8 cellular contexts compared by ENCODE assay signal in genomic region chr17:78172284-78173024, GRCh38. TPM values are rescaled to one million over a fixed set of nuclear protein-coding genes. Genes with fewer than 3 reads are reported as not detected.
DNase-seq lines count a peak whose midpoint lies in the region; ATAC-seq, FAIRE-seq and TF ChIP-seq lines count a peak whose summit lies in the region.

No MANE protein-coding gene starts in this region.

- in situ Hi-C loops in IMR-90 (cut with MboI; ENCODE audit: low sequenced_read_pairs) (no loop called here), GM12878 (cut with MboI) (loop anchor here (25.0 kb wide), 1 partner anchor 1910 kb away; the partner anchor contains the start of gene UBALD2)

- H3K36me3 ChIP-seq in IMR-90 (ENCODE audit: control insufficient read depth, insufficient read depth, low read length) = no peaks in the 10 kb centered on the region
- H3K36me3 ChIP-seq in GM12878 (ENCODE audit: control insufficient read depth in 2 of 2, insufficient read depth in 2 of 2, low read length in 1 of 2) = peaks cover 0 to 26% of the 10 kb centered on the region in 2 experiments; a peak in 3 of 4 replicates
- peaks cover 68% of the 10 kb centered on the region for H3K36me3 ChIP-seq in WERI-Rb-1

- H4K5ac ChIP-seq in IMR-90 (ENCODE audit: low read depth, low read length) = no peak overlapping the region

- no peak for TF ChIP-seq POLR2A in IMR-90 (IDR thresholded peaks at IDR 0.05; ENCODE audit: low read depth, low read length)
- TF ChIP-seq POLR2A in GM12878 (IDR thresholded peaks at IDR 0.05; ENCODE audit: low read depth, low read length) = peak; percentile 60

- DNase-seq in COLO668 (lab: John Stamatoyannopoulos, UW; ENCODE audit: unreplicated experiment) (peak; percentile 54), IMR-90 (peak; percentile 49), GM12878 (ENCODE audit: low read depth, low spot score) (no peak), mucosa of gallbladder (ENCODE audit: low spot score) (peak; percentile 64), SW480 (ENCODE audit: low spot score) (no peak), WERI-Rb-1 (no peak)

- CTCF ChIA-PET in IMR-90 (lab: Yijun Ruan, JAX) (no interaction called here), GM12878 (lab: Yijun Ruan, JAX) (interaction anchor here (1.0 to 9.0 kb wide), 8 partner anchors 9 to 87 kb away, joined by 3 to 132 read pairs (median 14); partner anchors contain the start of genes TMC6 and TMC8)

- H3K18ac ChIP-seq in IMR-90 (ENCODE audit: low read depth, low read length) = no peak overlapping the region

- RAD21 ChIA-PET in GM12878 (lab: Charles Lee; ENCODE audit: unreplicated experiment) = interaction anchor here (1.0 to 8.6 kb wide), 11 partner anchors 8 to 79 kb away, joined by 3 to 83 read pairs (median 4); partner anchors contain the start of genes TMC6 and TMC8

- H3K4me1 ChIP-seq in IMR-90 (ENCODE audit: control insufficient read depth, insufficient read depth, low read length) (peaks cover 13% of the 10 kb centered on the region), GM12878 (ENCODE audit: control insufficient read depth, insufficient read depth, low read length) (peaks cover 64% of the 10 kb centered on the region)

- H3K27ac ChIP-seq in IMR-90 (ENCODE audit: insufficient read depth, low read length) = no peak overlapping the region
- H3K27ac ChIP-seq in GM12878 (ENCODE audit: control insufficient read depth, insufficient read depth) = peak overlapping the region; percentile 86
- H3K27ac ChIP-seq in WERI-Rb-1 = no peak overlapping the region

- H2BK20ac ChIP-seq in IMR-90 (ENCODE audit: low read depth, low read length) = 0 out of 2 replicates have a peak overlapping the region, but pooled peaks have one; percentile 36

- TF ChIP-seq EP300 in GM12878 (IDR thresholded peaks at IDR 0.05; ENCODE audit: borderline replicate concordance in 1 of 2, control insufficient read depth in 1 of 2, low read depth in 2 of 2, low read length in 2 of 2) = no peak

- 62% methylated on average over 3 of the region's 17 CpGs; no CpG with 5 or more reads in 1 of the 2 experiments for WGBS in IMR-90 (ENCODE audit: extremely low coverage in 2 of 2, insufficient read length in 1 of 2), 2 experiments
- WGBS in GM12878 (ENCODE audit: insufficient coverage, insufficient replicate concordance, low lambda C conversion rate, missing lambda C conversion rate) = 14% methylated on average over 17 of the region's 17 CpGs

- intact Hi-C loops in IMR-90 (cut with micrococcal nuclease) (no loop called here), GM12878 (cut with micrococcal nuclease; ENCODE audit: unreplicated experiment) (loop anchor here (1.0 to 2.0 kb wide), 2 partner anchors 32 to 38 kb away; no protein-coding TSS in a partner anchor)

- H3K4me3 ChIP-seq in IMR-90 (ENCODE audit: insufficient read depth, low read depth, low read length) = no peak overlapping the region
- peak overlapping the region; percentile 70 for H3K4me3 ChIP-seq in GM12878
- no peak overlapping the region for H3K4me3 ChIP-seq in WERI-Rb-1 (ENCODE audit: low read depth, low read length)

- peak overlapping the region; percentile 23; the same call in 1 of the 2 replicates for H2BK120ac ChIP-seq in IMR-90 (ENCODE audit: low read depth, low read length)

- H3K9ac ChIP-seq in IMR-90 (ENCODE audit: low read depth, low read length) (no peak overlapping the region), GM12878 (ENCODE audit: control insufficient read depth, insufficient read depth, low read length) (peak overlapping the region; percentile 54)

- TF ChIP-seq RAD21 in IMR-90 (IDR thresholded peaks at IDR 0.05; ENCODE audit: low read length) = no peak
- TF ChIP-seq RAD21 in GM12878 (IDR thresholded peaks at IDR 0.05; ENCODE audit: insufficient read depth, low read depth, low read length) = no peak

- BruUV-seq in IMR-90 (replicated peaks; lab: Mats Ljungman, UMichigan) (no TSS peak), GM12878 (replicated peaks; lab: Mats Ljungman, UMichigan) (no TSS peak)

- H2BK15ac ChIP-seq in IMR-90 (ENCODE audit: low read depth, low read length) = no peak overlapping the region; the same call in 2 of the 3 replicates

- ATAC-seq in IMR-90 (ENCODE audit: low read depth) (peak; percentile 44), GM12878 (peak; percentile 23), GM21619 (IDR thresholded peaks at IDR 0.05; ENCODE audit: unreplicated experiment) (no peak), HG03378 (IDR thresholded peaks at IDR 0.05; ENCODE audit: unreplicated experiment) (no peak)

- peaks cover 8% of the 10 kb centered on the region; the same call in 1 of the 2 replicates for H3K9me1 ChIP-seq in IMR-90 (ENCODE audit: insufficient read depth, low read length)

- peaks cover 59% of the 10 kb centered on the region for H3K79me2 ChIP-seq in GM12878 (ENCODE audit: control insufficient read depth, insufficient read depth, low read length)

- no peak overlapping the region for H3K56ac ChIP-seq in IMR-90 (ENCODE audit: extremely low read depth, insufficient read depth, low read length)

- H2AFZ ChIP-seq in IMR-90 (replicated peaks; ENCODE audit: low read length, poor library complexity) (peak overlapping the region; percentile 18), GM12878 (ENCODE audit: control insufficient read depth, low read depth, low read length) (no peak overlapping the region)

- H3K23ac ChIP-seq in IMR-90 (ENCODE audit: low read depth, low read length) = no peak overlapping the region

- H2AK9ac ChIP-seq in IMR-90 (replicated peaks; ENCODE audit: low read depth, low read length, poor library complexity) = peak overlapping the region; percentile 72

- no peak overlapping the region for H3K14ac ChIP-seq in IMR-90 (replicated peaks; ENCODE audit: low read depth, low read length)

- peak overlapping the region; percentile 7; the same call in 1 of the 2 replicates for H2AK5ac ChIP-seq in IMR-90 (ENCODE audit: low read depth, low read length)

- no peak for TF ChIP-seq CTCF in IMR-90 (conservative IDR thresholded peaks at IDR 0.05; ENCODE audit: low read depth, low read length)
- no peak for TF ChIP-seq CTCF in GM12878 (IDR thresholded peaks at IDR 0.05 in 2 of 3, conservative IDR thresholded peaks at IDR 0.05 in 1 of 3; ENCODE audit: control insufficient read depth in 2 of 3, extremely low read depth in 1 of 3, insufficient read depth in 1 of 3, low read depth in 3 of 3, low read length in 3 of 3)
- TF ChIP-seq CTCF in WERI-Rb-1 (IDR thresholded peaks at IDR 0.05; ENCODE audit: low read depth, low read length) = no peak

- peak overlapping the region; percentile 0 for H2BK5ac ChIP-seq in IMR-90 (ENCODE audit: low read depth, low read length, poor library complexity, severe bottlenecking)

- H4K91ac ChIP-seq in IMR-90 (ENCODE audit: insufficient read depth, low read depth, low read length) = 0 out of 2 replicates have a peak overlapping the region, but pooled peaks have one; percentile 23

- H3K27me3 ChIP-seq in IMR-90 (ENCODE audit: control insufficient read depth, insufficient read depth, low read length) = no peaks in the 10 kb centered on the region
- no peaks in the 10 kb centered on the region for H3K27me3 ChIP-seq in GM12878 (replicated peaks in 1 of 2; ENCODE audit: control insufficient read depth in 2 of 2, insufficient read depth in 2 of 2, low read length in 1 of 2)
- H3K27me3 ChIP-seq in WERI-Rb-1 (ENCODE audit: insufficient read depth, low read depth, severe bottlenecking) = no peaks in the 10 kb centered on the region

- SMC1A ChIA-PET in GM12878 (lab: Charles Lee; ENCODE audit: uncharacterized antibody, unreplicated experiment) = interaction anchor here (0.7 to 7.4 kb wide), 11 partner anchors 9 to 153 kb away, joined by 3 to 51 read pairs (median 5); partner anchors contain the start of genes C17orf99 and TMC8

- peak overlapping the region in 1 of 2 experiments; percentile 4; a peak in 1 of 4 replicates for H4K8ac ChIP-seq in IMR-90 (ENCODE audit: low read depth in 2 of 2, low read length in 2 of 2)

- H3K4ac ChIP-seq in IMR-90 (ENCODE audit: low read depth, low read length) = peak overlapping the region; percentile 30; the same call in 1 of the 2 replicates

- no peaks in the 10 kb centered on the region for H3K9me3 ChIP-seq in IMR-90 (ENCODE audit: control insufficient read depth, insufficient read depth, low read length)
- no peaks in the 10 kb centered on the region for H3K9me3 ChIP-seq in GM12878 (replicated peaks; ENCODE audit: control insufficient read depth, insufficient read depth, low read length)
- H3K9me3 ChIP-seq in WERI-Rb-1 (ENCODE audit: severe bottlenecking) = no peaks in the 10 kb centered on the region

- peak overlapping the region; percentile 12; the same call in 1 of the 2 replicates for H3K4me2 ChIP-seq in IMR-90 (ENCODE audit: low read depth, low read length)
- H3K4me2 ChIP-seq in GM12878 (ENCODE audit: control insufficient read depth, insufficient read depth) = peak overlapping the region; percentile 96

- dilution Hi-C loops in IMR-90 (cut with HindIII; ENCODE audit: low sequenced_read_pairs, unreplicated experiment) = no loop called here

- POLR2A ChIA-PET in IMR-90 (lab: Charles Lee; ENCODE audit: unreplicated experiment) = no interaction called here
- POLR2A ChIA-PET in GM12878 (lab: Charles Lee) = interaction anchor here (0.6 to 8.7 kb wide), 15 partner anchors 10 to 58 kb away, joined by 3 to 85 read pairs (median 6); partner anchors contain the start of genes TMC6 and TMC8

- peaks cover 0 to 33% of the 10 kb centered on the region in 2 experiments; a peak in 2 of 4 replicates for H3K79me1 ChIP-seq in IMR-90 (ENCODE audit: low read depth in 1 of 2, low read length in 2 of 2)

- FAIRE-seq in GM12878 (lab: Jason Lieb, UNC) = no peak

- H4K20me1 ChIP-seq in IMR-90 (ENCODE audit: insufficient read depth, low read length) = peaks cover 6% of the 10 kb centered on the region; the same call in 1 of the 2 replicates
- H4K20me1 ChIP-seq in GM12878 (ENCODE audit: control insufficient read depth, insufficient read depth) = no peaks in the 10 kb centered on the region; the same call in 1 of the 2 replicates

RNA-seq across cellular contexts. Expression of gene SYNGR2, which starts 4.1 kb away (rescaled TPM):
- total RNA-seq in IMR-90 (2012; rRNA removed) (11.1 and 14.7 TPM in 2 replicates), GM12878 (2014; rRNA removed) (189 and 212 TPM in 2 replicates), GM12878 (2014; rRNA removed; fragmentation: Illumina TruSeq; extraction: Trizol) (112 and 126 TPM in 2 replicates), GM12878 (2021) (291 and 310 TPM in 2 replicates), mucosa of gallbladder (142 TPM)
- polyA plus RNA-seq in IMR-90 (2012; rRNA removed) (63.1 and 77.3 TPM in 2 replicates), GM12878 (2011; rRNA removed) (134 and 329 TPM in 2 replicates), GM12878 (2014; fragmentation: Illumina TruSeq; extraction: Trizol) (69.3 and 212 TPM in 2 replicates), GM12878 (2014; fragmentation: Nextera tagmentation; extraction: Ambion mirVana) (10 to 100 TPM in 1 of 2 experiments, 1 to 10 TPM in 1; 4.4 to 28.8 TPM), GM12878 (2014; rRNA removed) (310 and 312 TPM in 2 replicates), GM12878 (2016; fragmentation: Nextera tagmentation; extraction: Ambion mirVana) (100 to 1,000 TPM; 491 to 529 TPM)
- polyA plus RNA-seq in IMR-90 (2012; cell fraction: cytosol; rRNA removed) = 38.9 and 89.5 TPM in 2 replicates
- polyA plus RNA-seq in IMR-90 (2012; cell fraction: nucleus; rRNA removed; ENCODE audit: low replicate concordance) = 27.9 and 43.7 TPM in 2 replicates
- total RNA-seq in GM12878 (2013; cell fraction: nucleolus; rRNA removed) = 161 and 167 TPM in 2 replicates
- polyA plus RNA-seq in GM12878 (2011; ENCODE audit: low read depth) = 105 TPM
- polyA plus RNA-seq in GM12878 (2011; cell fraction: cytosol; rRNA removed) = 630 and 860 TPM in 2 replicates
- 304 and 332 TPM in 2 replicates for polyA plus RNA-seq in GM12878 (2011; cell fraction: nucleus; rRNA removed)
- 386 and 393 TPM in 2 replicates for polyA plus RNA-seq in GM12878 (2012)
- polyA minus RNA-seq in GM12878 (2011; rRNA and poly(A)+ RNA removed) = 329 and 477 TPM in 2 replicates
- polyA minus RNA-seq in GM12878 (2011; cell fraction: cytosol; rRNA and poly(A)+ RNA removed) = 131 and 150 TPM in 2 replicates
- polyA minus RNA-seq in GM12878 (2011; cell fraction: nucleus; rRNA and poly(A)+ RNA removed) = 60.8 and 82.3 TPM in 2 replicates

RNA-seq across cellular contexts. Expression of gene TK1, which starts 14.4 kb away (rescaled TPM):
- 109 and 219 TPM in 2 replicates for total RNA-seq in IMR-90 (2012; rRNA removed)
- polyA plus RNA-seq in IMR-90 (2012; rRNA removed) = 150 and 181 TPM in 2 replicates
- polyA plus RNA-seq in IMR-90 (2012; cell fraction: cytosol; rRNA removed) = 133 and 160 TPM in 2 replicates
- 27.2 and 110 TPM in 2 replicates for polyA plus RNA-seq in IMR-90 (2012; cell fraction: nucleus; rRNA removed; ENCODE audit: low replicate concordance)
- 11.3 and 13.8 TPM in 2 replicates for total RNA-seq in GM12878 (2013; cell fraction: nucleolus; rRNA removed)
- total RNA-seq in GM12878 (2014; rRNA removed) = 93.2 and 102 TPM in 2 replicates
- total RNA-seq in GM12878 (2014; rRNA removed; fragmentation: Illumina TruSeq; extraction: Trizol) = 49.9 and 53.4 TPM in 2 replicates
- total RNA-seq in GM12878 (2021) = 89.7 and 96.3 TPM in 2 replicates
- 34.9 TPM for polyA plus RNA-seq in GM12878 (2011; ENCODE audit: low read depth)
- 32.6 and 62.7 TPM in 2 replicates for polyA plus RNA-seq in GM12878 (2011; rRNA removed)
- 161 and 278 TPM in 2 replicates for polyA plus RNA-seq in GM12878 (2011; cell fraction: cytosol; rRNA removed)
- polyA plus RNA-seq in GM12878 (2011; cell fraction: nucleus; rRNA removed) = 136 and 156 TPM in 2 replicates
- polyA plus RNA-seq in GM12878 (2012) = 62.9 and 70.7 TPM in 2 replicates
- polyA plus RNA-seq in GM12878 (2014; fragmentation: Illumina TruSeq; extraction: Trizol) = 27.4 and 55.2 TPM in 2 replicates
- polyA plus RNA-seq in GM12878 (2014; fragmentation: Nextera tagmentation; extraction: Ambion mirVana) = 10 to 100 TPM in 1 of 2 experiments, 1 to 10 TPM in 1; 4.6 to 13.0 TPM
- 127 and 128 TPM in 2 replicates for polyA plus RNA-seq in GM12878 (2014; rRNA removed)
- 100 to 1,000 TPM; 168 to 175 TPM for polyA plus RNA-seq in GM12878 (2016; fragmentation: Nextera tagmentation; extraction: Ambion mirVana)
- 92.8 and 202 TPM in 2 replicates for polyA minus RNA-seq in GM12878 (2011; rRNA and poly(A)+ RNA removed)
- polyA minus RNA-seq in GM12878 (2011; cell fraction: cytosol; rRNA and poly(A)+ RNA removed) = 47.4 and 52.8 TPM in 2 replicates
- 23.5 and 34.4 TPM in 2 replicates for polyA minus RNA-seq in GM12878 (2011; cell fraction: nucleus; rRNA and poly(A)+ RNA removed)
- 4.6 TPM for total RNA-seq in mucosa of gallbladder

RNA-seq across cellular contexts. Expression of gene AFMID, which starts 14.7 kb away (rescaled TPM):
- 45.5 and 65.1 TPM in 2 replicates for total RNA-seq in IMR-90 (2012; rRNA removed)
- 29.9 and 41.0 TPM in 2 replicates for polyA plus RNA-seq in IMR-90 (2012; rRNA removed)
- 31.0 and 49.3 TPM in 2 replicates for polyA plus RNA-seq in IMR-90 (2012; cell fraction: cytosol; rRNA removed)
- polyA plus RNA-seq in IMR-90 (2012; cell fraction: nucleus; rRNA removed; ENCODE audit: low replicate concordance) = 22.5 and 29.1 TPM in 2 replicates
- total RNA-seq in GM12878 (2013; cell fraction: nucleolus; rRNA removed) = 58.4 and 68.9 TPM in 2 replicates
- 60.7 and 79.9 TPM in 2 replicates for total RNA-seq in GM12878 (2014; rRNA removed)
- 51.9 and 54.3 TPM in 2 replicates for total RNA-seq in GM12878 (2014; rRNA removed; fragmentation: Illumina TruSeq; extraction: Trizol)
- total RNA-seq in GM12878 (2021) = 45.8 and 47.0 TPM in 2 replicates
- polyA plus RNA-seq in GM12878 (2011; ENCODE audit: low read depth) = 95.9 TPM
- 46.3 and 58.9 TPM in 2 replicates for polyA plus RNA-seq in GM12878 (2011; rRNA removed)
- polyA plus RNA-seq in GM12878 (2011; cell fraction: cytosol; rRNA removed) = 72.4 and 108 TPM in 2 replicates
- 100 and 117 TPM in 2 replicates for polyA plus RNA-seq in GM12878 (2011; cell fraction: nucleus; rRNA removed)
- 54.5 and 55.0 TPM in 2 replicates for polyA plus RNA-seq in GM12878 (2012)
- 70.8 and 77.9 TPM in 2 replicates for polyA plus RNA-seq in GM12878 (2014; fragmentation: Illumina TruSeq; extraction: Trizol)
- polyA plus RNA-seq in GM12878 (2014; fragmentation: Nextera tagmentation; extraction: Ambion mirVana) = 10 to 100 TPM; 50.3 to 98.8 TPM
- 51.2 and 68.7 TPM in 2 replicates for polyA plus RNA-seq in GM12878 (2014; rRNA removed)
- 10 to 100 TPM; 36.1 to 41.3 TPM for polyA plus RNA-seq in GM12878 (2016; fragmentation: Nextera tagmentation; extraction: Ambion mirVana)
- polyA minus RNA-seq in GM12878 (2011; rRNA and poly(A)+ RNA removed) = 66.9 and 116 TPM in 2 replicates
- polyA minus RNA-seq in GM12878 (2011; cell fraction: cytosol; rRNA and poly(A)+ RNA removed) = 25.5 and 26.8 TPM in 2 replicates
- 18.5 and 31.9 TPM in 2 replicates for polyA minus RNA-seq in GM12878 (2011; cell fraction: nucleus; rRNA and poly(A)+ RNA removed)
- total RNA-seq in mucosa of gallbladder = 50.4 TPM

RNA-seq across cellular contexts. Expression of gene C17orf99, which starts 26.3 kb away (rescaled TPM):
- not detected in 2 replicates for total RNA-seq in IMR-90 (2012; rRNA removed)
- polyA plus RNA-seq in IMR-90 (2012; rRNA removed) = not detected in 2 replicates
- not detected in 2 replicates for polyA plus RNA-seq in IMR-90 (2012; cell fraction: cytosol; rRNA removed)
- not detected in 2 replicates for polyA plus RNA-seq in IMR-90 (2012; cell fraction: nucleus; rRNA removed; ENCODE audit: low replicate concordance)
- 3.6 and 5.5 TPM in 2 replicates for total RNA-seq in GM12878 (2013; cell fraction: nucleolus; rRNA removed)
- 2.1 and 5.9 TPM in 2 replicates for total RNA-seq in GM12878 (2014; rRNA removed)
- 1.6 and 1.9 TPM in 2 replicates for total RNA-seq in GM12878 (2014; rRNA removed; fragmentation: Illumina TruSeq; extraction: Trizol)
- 3.1 and 4.4 TPM in 2 replicates for total RNA-seq in GM12878 (2021)
- polyA plus RNA-seq in GM12878 (2011; ENCODE audit: low read depth) = 1.5 TPM
- 2.2 and 3.5 TPM in 2 replicates for polyA plus RNA-seq in GM12878 (2011; rRNA removed)
- polyA plus RNA-seq in GM12878 (2011; cell fraction: cytosol; rRNA removed) = 4.1 and 4.5 TPM in 2 replicates
- 5.0 and 11.8 TPM in 2 replicates for polyA plus RNA-seq in GM12878 (2011; cell fraction: nucleus; rRNA removed)
- 3.6 and 6.7 TPM in 2 replicates for polyA plus RNA-seq in GM12878 (2012)
- 0.22 and 1.4 TPM in 2 replicates for polyA plus RNA-seq in GM12878 (2014; fragmentation: Illumina TruSeq; extraction: Trizol)
- under 1 TPM; 0.20 to 0.48 TPM for polyA plus RNA-seq in GM12878 (2014; fragmentation: Nextera tagmentation; extraction: Ambion mirVana)
- polyA plus RNA-seq in GM12878 (2014; rRNA removed) = 4.8 and 5.6 TPM in 2 replicates
- 1 to 10 TPM; 3.0 to 4.5 TPM for polyA plus RNA-seq in GM12878 (2016; fragmentation: Nextera tagmentation; extraction: Ambion mirVana)
- 2.9 and 5.1 TPM in 2 replicates for polyA minus RNA-seq in GM12878 (2011; rRNA and poly(A)+ RNA removed)
- polyA minus RNA-seq in GM12878 (2011; cell fraction: cytosol; rRNA and poly(A)+ RNA removed) = 2.7 TPM in 1 of 2 replicates, not detected in the other
- 0.36 and 4.7 TPM in 2 replicates for polyA minus RNA-seq in GM12878 (2011; cell fraction: nucleus; rRNA and poly(A)+ RNA removed)
- not detected for total RNA-seq in mucosa of gallbladder

RNA-seq across cellular contexts. Expression of gene BIRC5, which starts 41.6 kb away (rescaled TPM):
- total RNA-seq in IMR-90 (2012; rRNA removed) (52.7 and 53.6 TPM in 2 replicates), GM12878 (2014; rRNA removed) (104 and 105 TPM in 2 replicates), GM12878 (2014; rRNA removed; fragmentation: Illumina TruSeq; extraction: Trizol) (64.3 and 74.8 TPM in 2 replicates), GM12878 (2021) (73.8 and 76.9 TPM in 2 replicates), mucosa of gallbladder (2.7 TPM)
- polyA plus RNA-seq in IMR-90 (2012; rRNA removed) (16.6 and 19.5 TPM in 2 replicates), GM12878 (2011; rRNA removed) (41.0 and 49.0 TPM in 2 replicates), GM12878 (2014; fragmentation: Illumina TruSeq; extraction: Trizol) (31.4 and 51.7 TPM in 2 replicates), GM12878 (2014; fragmentation: Nextera tagmentation; extraction: Ambion mirVana) (10 to 100 TPM; 89.2 to 92.4 TPM), GM12878 (2014; rRNA removed) (115 and 119 TPM in 2 replicates), GM12878 (2016; fragmentation: Nextera tagmentation; extraction: Ambion mirVana) (100 to 1,000 TPM; 163 to 175 TPM)
- polyA plus RNA-seq in IMR-90 (2012; cell fraction: cytosol; rRNA removed) = 10.6 and 17.7 TPM in 2 replicates
- polyA plus RNA-seq in IMR-90 (2012; cell fraction: nucleus; rRNA removed; ENCODE audit: low replicate concordance) = 5.5 and 7.2 TPM in 2 replicates
- total RNA-seq in GM12878 (2013; cell fraction: nucleolus; rRNA removed) = 25.6 and 33.4 TPM in 2 replicates
- polyA plus RNA-seq in GM12878 (2011; ENCODE audit: low read depth) = 23.5 TPM
- polyA plus RNA-seq in GM12878 (2011; cell fraction: cytosol; rRNA removed) = 49.0 and 62.8 TPM in 2 replicates
- 34.8 and 41.5 TPM in 2 replicates for polyA plus RNA-seq in GM12878 (2011; cell fraction: nucleus; rRNA removed)
- 38.2 and 42.6 TPM in 2 replicates for polyA plus RNA-seq in GM12878 (2012)
- polyA minus RNA-seq in GM12878 (2011; rRNA and poly(A)+ RNA removed) = 43.5 and 58.7 TPM in 2 replicates
- 15.9 and 16.1 TPM in 2 replicates for polyA minus RNA-seq in GM12878 (2011; cell fraction: cytosol; rRNA and poly(A)+ RNA removed)
- polyA minus RNA-seq in GM12878 (2011; cell fraction: nucleus; rRNA and poly(A)+ RNA removed) = 15.5 and 29.3 TPM in 2 replicates

Comparison
In these comparisons a context has a peak if more than half of its experiments do, and no peak if none do; other contexts are left out.
1. DNase-seq: peak in COLO668 (single experiment), IMR-90 (single experiment) and mucosa of gallbladder (single experiment); none in GM12878 (single experiment), SW480 (single experiment) and WERI-Rb-1 (single experiment).
2. ATAC-seq: peak in IMR-90 (single experiment) and GM12878 (single experiment); none in GM21619 (single experiment) and HG03378 (single experiment).